Comparison of ENCODE assay signal across 23 cellular contexts in the genomic region with DNA sequence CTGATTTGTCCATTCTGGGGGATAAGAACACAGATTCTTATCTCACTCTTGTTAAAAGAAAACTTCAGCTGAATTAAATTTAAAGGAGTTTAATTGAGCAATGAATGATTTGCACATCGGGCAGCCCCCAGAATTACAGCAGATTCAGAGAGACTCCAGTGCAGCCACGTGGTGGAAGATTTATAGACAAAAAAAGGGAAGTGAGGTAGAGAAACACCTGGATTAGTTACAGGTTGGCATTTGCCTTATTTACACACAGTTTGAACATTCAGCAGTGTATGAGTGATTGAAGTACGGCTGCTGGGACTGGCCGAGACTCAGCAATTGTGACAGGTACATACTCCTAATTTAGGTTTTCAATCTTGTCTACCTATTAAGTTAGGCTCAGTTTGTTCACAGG. TPM values are rescaled to one million over a fixed set of nuclear protein-coding genes. Genes with fewer than 3 reads are reported as not detected.
DNase-seq lines count a peak whose midpoint lies in the region; ATAC-seq, FAIRE-seq and TF ChIP-seq lines count a peak whose summit lies in the region.
"Had no signal": no experiment of that assay in that cellular context is flagged by ENCODE, and none has a peak within 500 bp of the region (broad histone marks: within the 10 kb centered on the region; RNA-seq: fewer than 3 reads in every experiment).

No MANE protein-coding gene starts in this region.

- TF ChIP-seq CTCF in OCI-LY7 (conservative IDR thresholded peaks at IDR 0.05; ENCODE audit: low read length) (no peak), K562 (IDR thresholded peaks at IDR 0.05 in 2 of 3, conservative IDR thresholded peaks at IDR 0.05 in 1 of 3; ENCODE audit: insufficient read depth in 2 of 3, low read depth in 1 of 3, low read length in 3 of 3) (no peak)

- DNase-seq in GM12891 (ENCODE audit: insufficient read length, low spot score): no peak
- peak; percentile 26 for DNase-seq in OCI-LY7 (ENCODE audit: low spot score)
- DNase-seq in K562 (ENCODE audit: extremely low read depth in 1 of 4, low spot score in 3 of 4): no peak
- no peak for DNase-seq in stimulated activated naive B cell treated with anti-CD40 and anti-IgM and Interleukin-4, amounts not matched to agents 10 μg/mL and 1 μg/mL and 100 μg/mL, for 72 hours
- no peak for DNase-seq in AG08396 (ENCODE audit: low spot score)
- DNase-seq in NCI-H1436 treated with DMSO at 0.1 percent for 48 hours (lab: John Stamatoyannopoulos, UW): no peak
- no peak for DNase-seq in DMS114 treated with DMSO at 0.1 percent for 48 hours (lab: John Stamatoyannopoulos, UW; ENCODE audit: unreplicated experiment)
- DNase-seq: 8988T; ACHN; CD4-positive, alpha-beta T cell; CD8-positive, alpha-beta memory T cell; DMS 273 treated with DMSO at 0.1 percent for 48 hours; DMS53; DMS79 treated with DMSO at 0.1 percent for 48 hours; GF-D8; GOT3; HFFc6 had no signal

- H3K9me3 ChIP-seq in OCI-LY7 (ENCODE audit: low read length) (no peaks in the 10 kb centered on the region), K562 (replicated peaks; ENCODE audit: control insufficient read depth, insufficient read depth, low read depth, low read length) (peaks cover 5% of the 10 kb centered on the region; the same call in 1 of the 2 replicates)
- H3K9me3 ChIP-seq: A549, HAP-1 had no signal

- H3K9ac ChIP-seq in K562 (ENCODE audit: insufficient read depth in 1 of 2, low read depth in 2 of 2, low read length in 2 of 2): no peak overlapping the region

- H3K4me1 ChIP-seq in OCI-LY7 (ENCODE audit: insufficient read depth, low read length, poor library complexity, severe bottlenecking): peaks cover 32% of the 10 kb centered on the region
- H3K4me1 ChIP-seq in K562 (replicated peaks in 1 of 2; ENCODE audit: control insufficient read depth in 2 of 2, insufficient read depth in 2 of 2, low read length in 2 of 2): peaks cover 6 to 14% of the 10 kb centered on the region in 2 experiments; a peak in 4 of 5 replicates

- no peaks in the 10 kb centered on the region for H3K9me2 ChIP-seq in OCI-LY7 (ENCODE audit: insufficient read depth, low read length)

- in situ Hi-C loops in K562 (cut with MboI): no loop called here

- ATAC-seq in K562: no peak
- ATAC-seq in stimulated activated naive B cell treated with anti-CD40 and anti-IgM and Interleukin-4, amounts not matched to agents 10 μg/mL and 1 μg/mL and 100 μg/mL, for 72 hours (replicated peaks): no peak
- ATAC-seq: A549 had no signal

- intact Hi-C loops in OCI-LY7 (cut with micrococcal nuclease; ENCODE audit: unreplicated experiment): loop anchor here (5.0 kb wide), 1 partner anchor 581 kb away; a partner anchor contains a TSS
- intact Hi-C loops in K562 (cut with micrococcal nuclease): no loop called here

- POLR2A ChIA-PET in OCI-LY7 (lab: Charles Lee) (no interaction called here), K562 (lab: Yijun Ruan, JAX) (no interaction called here)

- H3K9me3 Mint-ChIP-seq in stimulated activated naive B cell treated with anti-CD40 and anti-IgM and Interleukin-4, amounts not matched to agents 10 μg/mL and 1 μg/mL and 100 μg/mL, for 72 hours: peaks cover 0 to 2% of the 10 kb centered on the region in 2 donors
- H3K9me3 Mint-ChIP-seq: HFFc6 had no signal

- 24% methylated on average over 4 of the region's 4 CpGs for WGBS in K562 (ENCODE audit: insufficient coverage, low coverage, missing lambda C conversion rate)

- H3K27me3 Mint-ChIP-seq in stimulated activated naive B cell treated with anti-CD40 and anti-IgM and Interleukin-4, amounts not matched to agents 10 μg/mL and 1 μg/mL and 100 μg/mL, for 72 hours: no peaks in the 10 kb centered on the region
- H3K27me3 Mint-ChIP-seq: CD4-positive, alpha-beta T cell had no signal

- TF ChIP-seq POLR2A in GM12891 (IDR thresholded peaks at IDR 0.05; ENCODE audit: low read depth, low read length) (no peak), K562 (conservative IDR thresholded peaks at IDR 0.05) (no peak)

- peaks cover 32 to 37% of the 10 kb centered on the region in 2 experiments for H3K27me3 ChIP-seq in K562 (ENCODE audit: control insufficient read depth in 2 of 2, insufficient read depth in 2 of 2, low read length in 2 of 2)

- CTCF ChIA-PET in OCI-LY7 (lab: Charles Lee; ENCODE audit: unreplicated experiment) (no interaction called here), K562 (lab: Yijun Ruan, JAX; ENCODE audit: low intra/inter-chr PET ratio) (no interaction called here)

- no peak for TF ChIP-seq RAD21 in K562 (CRISPR knock-in tag; conservative IDR thresholded peaks at IDR 0.05 in 1 of 2, IDR thresholded peaks at IDR 0.05 in 1 of 2)

- no peak overlapping the region for H3K4me3 Mint-ChIP-seq in stimulated activated naive B cell treated with anti-CD40 and anti-IgM and Interleukin-4, amounts not matched to agents 10 μg/mL and 1 μg/mL and 100 μg/mL, for 72 hours
- H3K4me3 Mint-ChIP-seq: CD4-positive, alpha-beta T cell; HFFc6 had no signal

- no peak overlapping the region for H3K27ac ChIP-seq in OCI-LY7 (ENCODE audit: low read depth, low read length, poor library complexity, severe bottlenecking)
- H3K27ac ChIP-seq in K562 (ENCODE audit: extremely low read depth, low read depth, low read length): no peak overlapping the region
- H3K27ac ChIP-seq: A549, C4-2B had no signal

- TF ChIP-seq EP300 in K562 (IDR thresholded peaks at IDR 0.05; ENCODE audit: low read length): no peak

- H3K79me2 ChIP-seq in OCI-LY7 (ENCODE audit: insufficient read depth, low read depth, low read length) (no peaks in the 10 kb centered on the region), K562 (ENCODE audit: control insufficient read depth, insufficient read depth, low read length) (no peaks in the 10 kb centered on the region)

- H3K4me3 ChIP-seq in OCI-LY7 (ENCODE audit: low read depth, low read length, poor library complexity, severe bottlenecking) (no peak overlapping the region), K562 (no peak overlapping the region)
- H3K4me3 ChIP-seq: A549, HAP-1 had no signal

- H3K36me3 ChIP-seq in OCI-LY7 (ENCODE audit: insufficient read depth, low read length): peaks cover 9% of the 10 kb centered on the region; the same call in 1 of the 2 replicates
- no peaks in the 10 kb centered on the region for H3K36me3 ChIP-seq in K562 (ENCODE audit: control insufficient read depth, insufficient read depth, low read length)
- H3K36me3 ChIP-seq: HAP-1 had no signal

- peak overlapping the region; percentile 59 for H3K27ac Mint-ChIP-seq in stimulated activated naive B cell treated with anti-CD40 and anti-IgM and Interleukin-4, amounts not matched to agents 10 μg/mL and 1 μg/mL and 100 μg/mL, for 72 hours
- H3K27ac Mint-ChIP-seq: CD4-positive, alpha-beta T cell; HFFc6 had no signal

- H2AFZ ChIP-seq in OCI-LY7 (ENCODE audit: low read length) (no peak overlapping the region), K562 (ENCODE audit: low read depth, low read length) (no peak overlapping the region)

- H4K20me1 ChIP-seq in OCI-LY7 (ENCODE audit: insufficient read depth, low read length) (no peaks in the 10 kb centered on the region), K562 (replicated peaks; ENCODE audit: control insufficient read depth, insufficient read depth, low read length) (no peaks in the 10 kb centered on the region)

- H3K4me2 ChIP-seq in OCI-LY7 (ENCODE audit: low read length): 0 out of 2 replicates have a peak overlapping the region, but pooled peaks have one; percentile 11
- H3K4me2 ChIP-seq in K562 (ENCODE audit: insufficient read depth, low read length): no peak overlapping the region
- H3K4me2 ChIP-seq: A549 had no signal

- H3K4me1 Mint-ChIP-seq in stimulated activated naive B cell treated with anti-CD40 and anti-IgM and Interleukin-4, amounts not matched to agents 10 μg/mL and 1 μg/mL and 100 μg/mL, for 72 hours: peaks cover 25 to 46% of the 10 kb centered on the region in 2 donors

- FAIRE-seq in GM12891 (lab: Jason Lieb, UNC) (no peak), K562 (lab: Jason Lieb, UNC) (no peak)
- FAIRE-seq: A549, D721Med, GM12892, H54 had no signal

- H3K9me1 ChIP-seq in K562 (ENCODE audit: control insufficient read depth, insufficient read depth, low read length): no peaks in the 10 kb centered on the region

- H3K36me3 Mint-ChIP-seq in stimulated activated naive B cell treated with anti-CD40 and anti-IgM and Interleukin-4, amounts not matched to agents 10 μg/mL and 1 μg/mL and 100 μg/mL, for 72 hours: peaks cover 11 to 29% of the 10 kb centered on the region in 2 donors

- no TSS peak for BruUV-seq in OCI-LY7 (replicated peaks; lab: Mats Ljungman, UMichigan)
- BruUV-seq in K562 (replicated peaks; lab: Mats Ljungman, UMichigan): no TSS peak

TF ChIP-seq in GM12891, 5 proteins besides CTCF, POLR2A, EP300 and RAD21 (continues in another document):
- no peak for TF ChIP-seq PAX5 (IDR thresholded peaks at IDR 0.05; ENCODE audit: insufficient read depth, low read length, severe bottlenecking)
- TF ChIP-seq SPI1 (IDR thresholded peaks at IDR 0.05; ENCODE audit: low read depth, low read length): peak; percentile 59
- no peak for TF ChIP-seq POLR2AphosphoS5 (IDR thresholded peaks at IDR 0.05; ENCODE audit: low read depth, low read length)
- TF ChIP-seq POU2F2 (IDR thresholded peaks at IDR 0.05; ENCODE audit: low read depth, low read length): no peak

TF ChIP-seq in K562, 482 proteins besides CTCF, POLR2A, EP300 and RAD21:
- TF ChIP-seq RFX1 (IDR thresholded peaks at IDR 0.05) (no peak), SPI1 (IDR thresholded peaks at IDR 0.05; ENCODE audit: borderline replicate concordance, low read depth, low read length) (peak; percentile 70; the same call in 1 of the 2 replicates)

RNA-seq across cellular contexts. Expression of a gene that starts 46.5 kb away (rescaled TPM):
- not detected for polyA plus RNA-seq in GM12891 (2012; ENCODE audit: low read depth, missing spikeins)
- total RNA-seq in OCI-LY7 (2014; rRNA removed; shearing (Covaris generic)): not detected in 2 replicates
- total RNA-seq in OCI-LY7 (2022): not detected in 2 replicates
- not detected in 2 replicates for total RNA-seq in K562 (2011; cell fraction: chromatin; rRNA removed; ENCODE audit: low replicate concordance)
- total RNA-seq in K562 (2011; cell fraction: nucleolus; rRNA removed): not detected in 2 replicates
- total RNA-seq in K562 (2011; cell fraction: nucleoplasm; rRNA removed): not detected in 2 replicates
- total RNA-seq in K562 (2014; rRNA removed): not detected in 2 replicates
- total RNA-seq in K562 (2014; rRNA removed; fragmentation: Illumina TruSeq; extraction: Trizol): not detected in 2 replicates
- total RNA-seq in K562 (2015; rRNA removed; fragmentation: Illumina TruSeq; extraction: Trizol): not detected in 2 replicates
- total RNA-seq in K562 (2021): 0.09 and 0.20 TPM in 2 replicates
- polyA plus RNA-seq in K562 (2011; rRNA removed): not detected in 2 replicates
- polyA plus RNA-seq in K562 (2011; cell fraction: cytosol; rRNA removed): not detected in 2 replicates
- not detected in 2 replicates for polyA plus RNA-seq in K562 (2011; cell fraction: nucleus; rRNA removed)
- polyA plus RNA-seq in K562 (2012): not detected in 2 replicates
- not detected in 2 replicates for polyA plus RNA-seq in K562 (2014; fragmentation: Illumina TruSeq; extraction: Trizol)
- polyA plus RNA-seq in K562 (2014; fragmentation: Nextera tagmentation; extraction: Ambion mirVana): not detected
- not detected in 2 replicates for polyA plus RNA-seq in K562 (2014; rRNA removed)
- not detected in 2 replicates for polyA minus RNA-seq in K562 (2011; rRNA and poly(A)+ RNA removed)
- 0.64 TPM in 1 of 2 replicates, not detected in the other for polyA minus RNA-seq in K562 (2011; cell fraction: cytosol; rRNA and poly(A)+ RNA removed)
- polyA minus RNA-seq in K562 (2011; cell fraction: nucleus; rRNA and poly(A)+ RNA removed): not detected in 2 replicates
- polyA plus RNA-seq: CD8-positive, alpha-beta memory T cell had no signal
